Comparison of ENCODE assay signal across 24 cellular contexts in the genomic region with DNA sequence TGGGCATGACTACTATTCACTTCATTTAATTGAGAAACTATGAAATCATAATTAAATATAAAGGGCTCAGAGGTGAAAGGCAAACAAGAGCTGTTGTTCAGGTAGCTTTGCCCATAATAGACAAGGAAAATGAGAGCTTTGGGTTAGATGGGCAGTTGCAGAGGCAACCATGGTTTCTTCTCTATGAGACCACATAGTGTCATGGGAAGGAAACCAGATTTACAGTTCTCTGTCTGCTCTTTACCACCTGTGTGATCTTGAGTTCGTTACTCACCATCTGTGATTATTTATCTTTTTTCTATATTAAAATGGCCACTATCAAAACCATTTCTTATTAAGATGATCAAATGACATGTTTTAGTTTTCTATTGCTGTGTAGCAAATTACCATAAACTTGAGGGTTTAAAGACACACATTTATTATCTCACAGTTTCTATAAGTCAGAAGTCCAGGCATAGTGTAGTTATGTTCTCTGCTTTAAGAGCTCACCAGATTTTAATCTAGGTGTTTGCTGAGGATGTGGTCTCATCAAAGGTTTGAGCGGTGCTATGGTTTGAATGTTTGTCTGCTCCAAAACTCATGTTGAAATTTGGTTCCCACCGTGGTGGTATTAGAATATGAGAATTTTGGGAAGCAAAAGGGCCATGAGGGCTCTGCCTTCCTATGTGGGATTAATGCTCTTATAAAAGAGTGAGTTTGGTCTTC. TPM values are rescaled to one million over a fixed set of nuclear protein-coding genes. Genes with fewer than 3 reads are reported as not detected.
A peak's percentile ranks its signal among the peaks of the same experiment; 100 is the strongest.
DNase-seq lines count a peak whose midpoint lies in the region; ATAC-seq and TF ChIP-seq lines count a peak whose summit lies in the region.
"Had no signal": no experiment of that assay in that cellular context is flagged by ENCODE, and none has a peak within 500 bp of the region (broad histone marks: within the 10 kb centered on the region; RNA-seq: fewer than 3 reads in every experiment).

No MANE protein-coding gene starts in this region.

- ATAC-seq in activated CD8-positive, alpha-beta memory T cell treated with anti-CD3 and anti-CD28 coated beads, Interleukin-2, amount 10 ng/mL, durations not matched to agents 7 days and 5 days, result peak; percentile 60
- ATAC-seq in T-cell (replicated peaks in 1 of 4) (peak; percentile 83 to 90 (median 86)), GM21576 (IDR thresholded peaks at IDR 0.05; ENCODE audit: unreplicated experiment) (no peak)
- ATAC-seq in activated naive CD8-positive, alpha-beta T cell treated with anti-CD3 and anti-CD28 coated beads, Interleukin-2, amount 10 ng/mL, durations not matched to agents 7 days and 5 days (ENCODE audit: low read depth), result peak; percentile 77
- ATAC-seq: A549 had no signal

- peaks cover 0 to 49% of the 10 kb centered on the region in 2 experiments for H3K4me1 ChIP-seq in neutrophil (ENCODE audit: control insufficient read depth in 1 of 2, insufficient read depth in 1 of 2, low read depth in 1 of 2, low read length in 1 of 2)
- H3K4me1 ChIP-seq: A549, vagina had no signal

- H3K36me3 Mint-ChIP-seq in activated CD8-positive, alpha-beta memory T cell treated with anti-CD3 and anti-CD28 coated beads, Interleukin-2, amount 10 ng/mL, durations not matched to agents 7 days and 5 days, result peaks cover 59% of the 10 kb centered on the region
- H3K36me3 Mint-ChIP-seq in T-cell, result peaks cover 38% of the 10 kb centered on the region
- peaks cover 58% of the 10 kb centered on the region for H3K36me3 Mint-ChIP-seq in activated naive CD8-positive, alpha-beta T cell treated with anti-CD3 and anti-CD28 coated beads, Interleukin-2, amount 10 ng/mL, durations not matched to agents 7 days and 5 days

- H3K27me3 ChIP-seq in neutrophil (no peaks in the 10 kb centered on the region), brain microvascular endothelial cell (replicated peaks) (no peaks in the 10 kb centered on the region)
- H3K27me3 ChIP-seq: BLaER1, cardiac muscle cell, vagina had no signal

- H3K9me3 Mint-ChIP-seq in activated CD8-positive, alpha-beta memory T cell treated with anti-CD3 and anti-CD28 coated beads, Interleukin-2, amount 10 ng/mL, durations not matched to agents 7 days and 5 days (ENCODE audit: low read depth), result no peaks in the 10 kb centered on the region
- no peaks in the 10 kb centered on the region for H3K9me3 Mint-ChIP-seq in T-cell
- peaks cover 2% of the 10 kb centered on the region for H3K9me3 Mint-ChIP-seq in activated naive CD8-positive, alpha-beta T cell treated with anti-CD3 and anti-CD28 coated beads, Interleukin-2, amount 10 ng/mL, durations not matched to agents 7 days and 5 days

- no peak overlapping the region for H3K4me3 ChIP-seq in neutrophil (ENCODE audit: low read depth in 1 of 2, low read length in 1 of 2)
- H3K4me3 ChIP-seq in brain microvascular endothelial cell (ENCODE audit: low read depth, low read length), result no peak overlapping the region
- H3K4me3 ChIP-seq: A549, BLaER1, cardiac muscle cell, dorsolateral prefrontal cortex, skin epidermis, vagina had no signal

- no peaks in the 10 kb centered on the region for H3K9me3 ChIP-seq in neutrophil
- H3K9me3 ChIP-seq: A549, BLaER1, vagina had no signal

- H3K4me3 Mint-ChIP-seq in activated CD8-positive, alpha-beta memory T cell treated with anti-CD3 and anti-CD28 coated beads, Interleukin-2, amount 10 ng/mL, durations not matched to agents 7 days and 5 days, result no peak overlapping the region
- H3K4me3 Mint-ChIP-seq in T-cell, result peak overlapping the region; percentile 27 to 57 (median 34)
- H3K4me3 Mint-ChIP-seq in activated naive CD8-positive, alpha-beta T cell treated with anti-CD3 and anti-CD28 coated beads, Interleukin-2, amount 10 ng/mL, durations not matched to agents 7 days and 5 days, result peak overlapping the region; percentile 52

- H3K36me3 ChIP-seq in neutrophil (peaks cover 10% of the 10 kb centered on the region), brain microvascular endothelial cell (replicated peaks) (no peaks in the 10 kb centered on the region)
- H3K36me3 ChIP-seq: BLaER1, cardiac muscle cell, vagina had no signal

- in situ Hi-C loops in brain microvascular endothelial cell (cut with HindIII; ENCODE audit: low pct_ligation_motif_present, low sequenced_read_pairs), result no loop called here

- CTCF ChIA-PET in activated CD8-positive, alpha-beta memory T cell treated with anti-CD3 and anti-CD28 coated beads, Interleukin-2, amount 10 ng/mL, durations not matched to agents 7 days and 5 days (lab: Charles Lee), result interaction anchor here (0.5 to 17.1 kb wide), 3 partner anchors 9 to 371 kb away, joined by 3 to 357 read pairs (median 4); no protein-coding TSS in a partner anchor
- CTCF ChIA-PET in T-cell (lab: Charles Lee), result interaction anchor here (0.6 to 11.2 kb wide), 7 partner anchors 14 to 129 kb away, joined by 3 to 201 read pairs (median 4); no protein-coding TSS in a partner anchor

- peak overlapping the region; percentile 7 for H3K27ac ChIP-seq in neutrophil
- no peak overlapping the region for H3K27ac ChIP-seq in brain microvascular endothelial cell
- H3K27ac ChIP-seq: A549, BLaER1, cardiac muscle cell, dorsolateral prefrontal cortex, vagina had no signal

- POLR2A ChIA-PET in T-cell (lab: Charles Lee), result interaction anchor here (0.6 to 1.0 kb wide), 2 partner anchors 11 to 25 kb away, joined by 3 to 4 read pairs; no protein-coding TSS in a partner anchor
- POLR2A ChIA-PET in activated naive CD8-positive, alpha-beta T cell treated with anti-CD3 and anti-CD28 coated beads, Interleukin-2, amount 10 ng/mL, durations not matched to agents 7 days and 5 days (lab: Charles Lee), result interaction anchor here (1.0 kb wide), 1 partner anchor 13 kb away, joined by 3 read pairs; no protein-coding TSS in a partner anchor

- peaks cover 60% of the 10 kb centered on the region for H3K4me1 Mint-ChIP-seq in activated CD8-positive, alpha-beta memory T cell treated with anti-CD3 and anti-CD28 coated beads, Interleukin-2, amount 10 ng/mL, durations not matched to agents 7 days and 5 days
- peaks cover 90 to 96% (median 94%) of the 10 kb centered on the region in 3 donors for H3K4me1 Mint-ChIP-seq in T-cell
- peaks cover 59% of the 10 kb centered on the region for H3K4me1 Mint-ChIP-seq in activated naive CD8-positive, alpha-beta T cell treated with anti-CD3 and anti-CD28 coated beads, Interleukin-2, amount 10 ng/mL, durations not matched to agents 7 days and 5 days

- no peak for DNase-seq in activated CD8-positive, alpha-beta memory T cell treated with anti-CD3 and anti-CD28 coated beads, Interleukin-2, amount 10 ng/mL, durations not matched to agents 7 days and 5 days
- no peak for DNase-seq in activated CD8-positive, alpha-beta memory T cell treated with anti-CD3 and anti-CD28 coated beads for 24 hours
- DNase-seq in T-cell (peak in 13 of 34 experiments; percentile 6 to 29 (median 19)), brain microvascular endothelial cell (no peak)
- DNase-seq in activated naive CD8-positive, alpha-beta T cell treated with anti-CD3 and anti-CD28 coated beads, Interleukin-2, amount 10 ng/mL, durations not matched to agents 7 days and 5 days, result no peak
- no peak for DNase-seq in stimulated activated CD4-positive, alpha-beta T cell treated with anti-CD3 and anti-CD28 coated beads, Interleukin-2, amount 100 ng/mL, for 24 hours
- DNase-seq: dorsolateral prefrontal cortex; erythroblast; GDM1; H7; kidney glomerular epithelial cell; mesendoderm; NCI-H1105; NCI-H526 treated with DMSO at 0.1 percent for 48 hours; stimulated activated CD4-positive, alpha-beta T cell treated with anti-CD3 and anti-CD28 coated beads, Interleukin-4, amount 100 ng/mL, for 24 hours had no signal

- TF ChIP-seq CTCF in neutrophil (IDR thresholded peaks at IDR 0.05) (no peak), brain microvascular endothelial cell (IDR thresholded peaks at IDR 0.05; ENCODE audit: low read depth, low read length, missing control alignments) (no peak)

- H3K27ac Mint-ChIP-seq in activated CD8-positive, alpha-beta memory T cell treated with anti-CD3 and anti-CD28 coated beads, Interleukin-2, amount 10 ng/mL, durations not matched to agents 7 days and 5 days, result peak overlapping the region; percentile 60
- H3K27ac Mint-ChIP-seq in T-cell, result peak overlapping the region; percentile 93 to 94
- H3K27ac Mint-ChIP-seq in activated naive CD8-positive, alpha-beta T cell treated with anti-CD3 and anti-CD28 coated beads, Interleukin-2, amount 10 ng/mL, durations not matched to agents 7 days and 5 days, result peak overlapping the region; percentile 82

- no peaks in the 10 kb centered on the region for H3K27me3 Mint-ChIP-seq in activated CD8-positive, alpha-beta memory T cell treated with anti-CD3 and anti-CD28 coated beads, Interleukin-2, amount 10 ng/mL, durations not matched to agents 7 days and 5 days
- no peaks in the 10 kb centered on the region for H3K27me3 Mint-ChIP-seq in T-cell
- no peaks in the 10 kb centered on the region for H3K27me3 Mint-ChIP-seq in activated naive CD8-positive, alpha-beta T cell treated with anti-CD3 and anti-CD28 coated beads, Interleukin-2, amount 10 ng/mL, durations not matched to agents 7 days and 5 days

RNA-seq across cellular contexts. Expression of a gene that starts 38.3 kb away (rescaled TPM):
- not detected for total RNA-seq in activated CD8-positive, alpha-beta memory T cell treated with anti-CD3 and anti-CD28 coated beads, Interleukin-2, amount 10 ng/mL, durations not matched to agents 7 days and 5 days
- total RNA-seq in T-cell, result not detected
- not detected for total RNA-seq in activated naive CD8-positive, alpha-beta T cell treated with anti-CD3 and anti-CD28 coated beads, Interleukin-2, amount 10 ng/mL, durations not matched to agents 7 days and 5 days
- total RNA-seq: vagina had no signal

RNA-seq across cellular contexts. Expression of a gene that starts 49.3 kb away (rescaled TPM):
- total RNA-seq in activated CD8-positive, alpha-beta memory T cell treated with anti-CD3 and anti-CD28 coated beads, Interleukin-2, amount 10 ng/mL, durations not matched to agents 7 days and 5 days, result not detected
- total RNA-seq in T-cell, result not detected
- not detected for total RNA-seq in activated naive CD8-positive, alpha-beta T cell treated with anti-CD3 and anti-CD28 coated beads, Interleukin-2, amount 10 ng/mL, durations not matched to agents 7 days and 5 days
- total RNA-seq: cardiac muscle cell, frontal cortex, H7, pulmonary artery endothelial cell, vagina had no signal

RNA-seq across cellular contexts. Expression of a gene that starts 50.3 kb away (rescaled TPM):
- total RNA-seq in activated CD8-positive, alpha-beta memory T cell treated with anti-CD3 and anti-CD28 coated beads, Interleukin-2, amount 10 ng/mL, durations not matched to agents 7 days and 5 days, result 10 to 100 TPM; 69.4 to 81.0 TPM
- total RNA-seq in T-cell, result 10 to 100 TPM; 12.1 to 33.1 (median 30.2) TPM
- total RNA-seq in activated naive CD8-positive, alpha-beta T cell treated with anti-CD3 and anti-CD28 coated beads, Interleukin-2, amount 10 ng/mL, durations not matched to agents 7 days and 5 days, result 10 to 100 TPM; 50.9 to 51.4 TPM
